In the genomic region with DNA sequence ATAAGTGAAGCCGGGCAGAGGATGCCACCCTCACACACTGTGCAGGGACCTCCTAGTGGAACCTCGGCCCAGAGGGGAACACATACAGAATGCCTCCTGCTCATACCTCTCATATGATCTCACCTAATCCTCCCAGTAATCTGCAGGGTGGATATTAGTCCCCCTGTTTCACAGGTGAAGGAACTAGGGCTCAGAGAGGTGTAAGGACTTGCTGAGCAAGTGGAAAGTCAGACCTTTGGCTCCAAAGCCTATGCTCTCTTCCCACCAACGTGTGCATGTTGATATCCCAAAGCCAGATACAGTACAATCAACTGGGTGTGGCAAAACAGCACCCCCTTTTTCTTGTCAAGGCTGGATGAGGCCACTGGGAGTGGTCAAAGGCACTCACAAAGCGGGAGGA, we compare ENCODE assay signal across 1 cellular context.
TF ChIP-seq lines count a peak whose summit lies in the region.

No MANE protein-coding gene starts in this region.

TF ChIP-seq in HepG2, 621 proteins besides CTCF, POLR2A, EP300 and RAD21:
- TF ChIP-seq ETV5 (CRISPR knock-in tag; IDR thresholded peaks at IDR 0.05; ENCODE audit: borderline replicate concordance) (0 out of 2 replicates have a peak, but pooled peaks have one; percentile 12), KDM1A (CRISPR knock-in tag; IDR thresholded peaks at IDR 0.05) (no peak), ZNF615 (CRISPR knock-in tag; IDR thresholded peaks at IDR 0.05; ENCODE audit: borderline replicate concordance) (no peak)
